Comparison of ENCODE assay signal across 8 cellular contexts in the genomic region with DNA sequence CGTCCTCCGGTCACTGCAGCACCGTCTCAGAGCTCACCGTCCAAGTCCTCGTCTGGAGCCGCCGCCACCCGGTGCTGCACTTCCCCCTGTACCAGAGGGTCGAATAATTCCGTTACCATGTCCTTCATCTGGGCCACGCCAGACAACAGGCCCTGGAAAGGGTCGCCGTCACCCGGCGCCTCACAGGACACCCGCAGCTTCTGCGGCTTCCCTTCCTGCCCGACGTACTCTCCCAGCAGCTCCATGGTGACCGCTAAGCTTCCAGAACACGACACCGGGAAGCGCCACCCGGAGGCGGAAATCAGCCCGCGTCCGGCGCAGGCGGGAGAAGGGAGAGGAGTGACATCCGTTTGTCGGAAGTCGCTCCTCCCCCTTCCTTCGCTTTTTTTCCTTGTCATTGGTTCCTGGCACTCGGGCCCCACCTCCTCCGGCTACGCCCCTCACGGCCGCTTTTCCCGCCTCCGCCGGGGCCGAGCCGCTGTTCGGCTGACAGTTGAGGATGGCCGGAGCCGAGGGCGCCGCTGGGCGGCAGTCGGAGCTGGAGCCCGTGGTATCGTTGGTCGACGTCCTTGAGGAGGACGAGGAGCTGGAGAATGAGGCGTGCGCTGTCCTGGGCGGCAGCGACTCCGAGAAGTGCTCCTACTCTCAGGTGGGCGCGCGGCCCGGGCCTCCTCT. TPM values are rescaled to one million over a fixed set of nuclear protein-coding genes. Genes with fewer than 3 reads are reported as not detected.
A peak's percentile ranks its signal among the peaks of the same experiment; 100 is the strongest.
DNase-seq lines count a peak whose midpoint lies in the region; ATAC-seq and TF ChIP-seq lines count a peak whose summit lies in the region.

A gene with protein sequence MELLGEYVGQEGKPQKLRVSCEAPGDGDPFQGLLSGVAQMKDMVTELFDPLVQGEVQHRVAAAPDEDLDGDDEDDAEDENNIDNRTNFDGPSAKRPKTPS (minus strand): TSS at position 273 of the 675 bp plus-strand sequence. CDS start 28 bp downstream, at position 245.
A gene with protein sequence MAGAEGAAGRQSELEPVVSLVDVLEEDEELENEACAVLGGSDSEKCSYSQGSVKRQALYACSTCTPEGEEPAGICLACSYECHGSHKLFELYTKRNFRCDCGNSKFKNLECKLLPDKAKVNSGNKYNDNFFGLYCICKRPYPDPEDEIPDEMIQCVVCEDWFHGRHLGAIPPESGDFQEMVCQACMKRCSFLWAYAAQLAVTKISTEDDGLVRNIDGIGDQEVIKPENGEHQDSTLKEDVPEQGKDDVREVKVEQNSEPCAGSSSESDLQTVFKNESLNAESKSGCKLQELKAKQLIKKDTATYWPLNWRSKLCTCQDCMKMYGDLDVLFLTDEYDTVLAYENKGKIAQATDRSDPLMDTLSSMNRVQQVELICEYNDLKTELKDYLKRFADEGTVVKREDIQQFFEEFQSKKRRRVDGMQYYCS (plus strand): TSS at position 464 of the 675 bp plus-strand sequence. CDS start 36 bp downstream, at position 500.

- POLR2A ChIA-PET in WTC11 (lab: Charles Lee) = interaction anchor here (1.0 to 2.5 kb wide), 5 partner anchors 9 to 128 kb away, joined by 4 to 23 read pairs (median 4); a partner anchor contains a TSS

- no peaks in the 10 kb centered on the region for H3K9me3 Mint-ChIP-seq in WTC11

- H3K27me3 Mint-ChIP-seq in WTC11 (ENCODE audit: low read depth) = no peaks in the 10 kb centered on the region

- peak within 1 kb of the TSS; percentile 99 for H3K4me3 Mint-ChIP-seq in WTC11

- H3K27ac Mint-ChIP-seq in WTC11 = peak within 1 kb of the TSS; percentile 99

- peaks cover 8% of the 10 kb centered on the region for H3K36me3 Mint-ChIP-seq in WTC11

- peaks cover 14% of the 10 kb centered on the region for H3K4me1 Mint-ChIP-seq in WTC11

- ATAC-seq in GM18909 (IDR thresholded peaks at IDR 0.05; ENCODE audit: poor library complexity, unreplicated experiment) = peak; percentile 90
- ATAC-seq in HG03175 (IDR thresholded peaks at IDR 0.05; ENCODE audit: unreplicated experiment) = peak; percentile 81
- ATAC-seq in WTC11 = peak; percentile 92

- peak; percentile 46 for TF ChIP-seq CTCF in AG09309 (IDR thresholded peaks at IDR 0.05; ENCODE audit: control insufficient read depth, insufficient read depth, low read depth, low read length, missing control alignments)
- no peak for TF ChIP-seq CTCF in WTC11 (IDR thresholded peaks at IDR 0.05)
- TF ChIP-seq CTCF in cardiac fibroblast (IDR thresholded peaks at IDR 0.05; ENCODE audit: low read depth, low read length) = no peak

- H3K4me3 ChIP-seq in AG09309 (ENCODE audit: control insufficient read depth, low read depth, low read length) (peak within 1 kb of the TSS; percentile 87), cardiac fibroblast (replicated peaks in 1 of 2; ENCODE audit: low read depth in 2 of 2, low read length in 2 of 2) (peak within 1 kb of the TSS; percentile 91 to 95)

- CTCF ChIA-PET in WTC11 (lab: Charles Lee) = interaction anchor here (0.6 to 3.3 kb wide), 48 partner anchors 9 to 733 kb away, joined by 3 to 34 read pairs (median 4); a partner anchor contains a TSS

- DNase-seq in AG09309 (ENCODE audit: low read depth) (peak; percentile 84), NCI-H226 (peak; percentile 93), WTC11 (ENCODE audit: low spot score) (peak; percentile 97), cardiac fibroblast (ENCODE audit: low read depth in 2 of 2) (peak; percentile 97), iPS-NIHi7 (ENCODE audit: extremely low spot score) (peak; percentile 97), smooth muscle cell of the brain vasculature (ENCODE audit: low read depth, low spot score) (peak; percentile 89)

TF ChIP-seq in WTC11, 78 proteins besides CTCF, POLR2A, EP300 and RAD21 (continues in another document):
- TF ChIP-seq, protein P1, sequence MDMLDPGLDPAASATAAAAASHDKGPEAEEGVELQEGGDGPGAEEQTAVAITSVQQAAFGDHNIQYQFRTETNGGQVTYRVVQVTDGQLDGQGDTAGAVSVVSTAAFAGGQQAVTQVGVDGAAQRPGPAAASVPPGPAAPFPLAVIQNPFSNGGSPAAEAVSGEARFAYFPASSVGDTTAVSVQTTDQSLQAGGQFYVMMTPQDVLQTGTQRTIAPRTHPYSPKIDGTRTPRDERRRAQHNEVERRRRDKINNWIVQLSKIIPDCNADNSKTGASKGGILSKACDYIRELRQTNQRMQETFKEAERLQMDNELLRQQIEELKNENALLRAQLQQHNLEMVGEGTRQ (CRISPR knock-in tag; IDR thresholded peaks at IDR 0.05) = no peak; the same call in 1 of the 2 replicates
- TF ChIP-seq TCF7 (CRISPR knock-in tag; IDR thresholded peaks at IDR 0.05; ENCODE audit: low read depth) (no peak), MYBL2 (CRISPR knock-in tag; IDR thresholded peaks at IDR 0.05) (peak; percentile 57; the same call in 1 of the 2 replicates), TEAD1 (CRISPR knock-in tag; IDR thresholded peaks at IDR 0.05) (peak; percentile 27; the same call in 1 of the 2 replicates), NFE2L1 (CRISPR knock-in tag; IDR thresholded peaks at IDR 0.05) (peak; percentile 80; the same call in 1 of the 2 replicates), SP1 (CRISPR knock-in tag; conservative IDR thresholded peaks at IDR 0.05) (peak; percentile 87), ZNF263 (CRISPR knock-in tag; IDR thresholded peaks at IDR 0.05; ENCODE audit: low read depth) (peak; percentile 37; the same call in 1 of the 2 replicates), ESRRA (CRISPR knock-in tag; IDR thresholded peaks at IDR 0.05; ENCODE audit: borderline replicate concordance) (no peak; the same call in 1 of the 2 replicates), RORB (CRISPR knock-in tag; IDR thresholded peaks at IDR 0.05) (no peak), HMGA2 (CRISPR knock-in tag; IDR thresholded peaks at IDR 0.05) (no peak)
- TF ChIP-seq, protein P2, sequence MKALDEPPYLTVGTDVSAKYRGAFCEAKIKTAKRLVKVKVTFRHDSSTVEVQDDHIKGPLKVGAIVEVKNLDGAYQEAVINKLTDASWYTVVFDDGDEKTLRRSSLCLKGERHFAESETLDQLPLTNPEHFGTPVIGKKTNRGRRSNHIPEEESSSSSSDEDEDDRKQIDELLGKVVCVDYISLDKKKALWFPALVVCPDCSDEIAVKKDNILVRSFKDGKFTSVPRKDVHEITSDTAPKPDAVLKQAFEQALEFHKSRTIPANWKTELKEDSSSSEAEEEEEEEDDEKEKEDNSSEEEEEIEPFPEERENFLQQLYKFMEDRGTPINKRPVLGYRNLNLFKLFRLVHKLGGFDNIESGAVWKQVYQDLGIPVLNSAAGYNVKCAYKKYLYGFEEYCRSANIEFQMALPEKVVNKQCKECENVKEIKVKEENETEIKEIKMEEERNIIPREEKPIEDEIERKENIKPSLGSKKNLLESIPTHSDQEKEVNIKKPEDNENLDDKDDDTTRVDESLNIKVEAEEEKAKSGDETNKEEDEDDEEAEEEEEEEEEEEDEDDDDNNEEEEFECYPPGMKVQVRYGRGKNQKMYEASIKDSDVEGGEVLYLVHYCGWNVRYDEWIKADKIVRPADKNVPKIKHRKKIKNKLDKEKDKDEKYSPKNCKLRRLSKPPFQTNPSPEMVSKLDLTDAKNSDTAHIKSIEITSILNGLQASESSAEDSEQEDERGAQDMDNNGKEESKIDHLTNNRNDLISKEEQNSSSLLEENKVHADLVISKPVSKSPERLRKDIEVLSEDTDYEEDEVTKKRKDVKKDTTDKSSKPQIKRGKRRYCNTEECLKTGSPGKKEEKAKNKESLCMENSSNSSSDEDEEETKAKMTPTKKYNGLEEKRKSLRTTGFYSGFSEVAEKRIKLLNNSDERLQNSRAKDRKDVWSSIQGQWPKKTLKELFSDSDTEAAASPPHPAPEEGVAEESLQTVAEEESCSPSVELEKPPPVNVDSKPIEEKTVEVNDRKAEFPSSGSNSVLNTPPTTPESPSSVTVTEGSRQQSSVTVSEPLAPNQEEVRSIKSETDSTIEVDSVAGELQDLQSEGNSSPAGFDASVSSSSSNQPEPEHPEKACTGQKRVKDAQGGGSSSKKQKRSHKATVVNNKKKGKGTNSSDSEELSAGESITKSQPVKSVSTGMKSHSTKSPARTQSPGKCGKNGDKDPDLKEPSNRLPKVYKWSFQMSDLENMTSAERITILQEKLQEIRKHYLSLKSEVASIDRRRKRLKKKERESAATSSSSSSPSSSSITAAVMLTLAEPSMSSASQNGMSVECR (CRISPR knock-in tag; IDR thresholded peaks at IDR 0.05; ENCODE audit: borderline replicate concordance) = peak; percentile 58; the same call in 1 of the 2 replicates
- TF ChIP-seq, protein P3, sequence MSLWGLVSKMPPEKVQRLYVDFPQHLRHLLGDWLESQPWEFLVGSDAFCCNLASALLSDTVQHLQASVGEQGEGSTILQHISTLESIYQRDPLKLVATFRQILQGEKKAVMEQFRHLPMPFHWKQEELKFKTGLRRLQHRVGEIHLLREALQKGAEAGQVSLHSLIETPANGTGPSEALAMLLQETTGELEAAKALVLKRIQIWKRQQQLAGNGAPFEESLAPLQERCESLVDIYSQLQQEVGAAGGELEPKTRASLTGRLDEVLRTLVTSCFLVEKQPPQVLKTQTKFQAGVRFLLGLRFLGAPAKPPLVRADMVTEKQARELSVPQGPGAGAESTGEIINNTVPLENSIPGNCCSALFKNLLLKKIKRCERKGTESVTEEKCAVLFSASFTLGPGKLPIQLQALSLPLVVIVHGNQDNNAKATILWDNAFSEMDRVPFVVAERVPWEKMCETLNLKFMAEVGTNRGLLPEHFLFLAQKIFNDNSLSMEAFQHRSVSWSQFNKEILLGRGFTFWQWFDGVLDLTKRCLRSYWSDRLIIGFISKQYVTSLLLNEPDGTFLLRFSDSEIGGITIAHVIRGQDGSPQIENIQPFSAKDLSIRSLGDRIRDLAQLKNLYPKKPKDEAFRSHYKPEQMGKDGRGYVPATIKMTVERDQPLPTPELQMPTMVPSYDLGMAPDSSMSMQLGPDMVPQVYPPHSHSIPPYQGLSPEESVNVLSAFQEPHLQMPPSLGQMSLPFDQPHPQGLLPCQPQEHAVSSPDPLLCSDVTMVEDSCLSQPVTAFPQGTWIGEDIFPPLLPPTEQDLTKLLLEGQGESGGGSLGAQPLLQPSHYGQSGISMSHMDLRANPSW (CRISPR knock-in tag; conservative IDR thresholded peaks at IDR 0.05; ENCODE audit: low read depth) = 0 out of 2 replicates have a peak, but pooled peaks have one; percentile 33

RNA-seq across cellular contexts. Expression of the first gene that starts in this region (rescaled TPM):
- 7.1 to 8.0 TPM (median 7.4 TPM) in 3 replicates for total RNA-seq in WTC11 (2021)

RNA-seq across cellular contexts. Expression of the second gene that starts in this region (rescaled TPM):
- total RNA-seq in WTC11 (2021) = 21.1 to 28.9 TPM (median 24.0 TPM) in 3 replicates

Comparison
In these comparisons a context has a peak if more than half of its experiments do, and no peak if none do; other contexts are left out.
1. Peak in every context shown above with its lines: DNase-seq, ATAC-seq and H3K4me3 ChIP-seq.